In the genomic region with DNA sequence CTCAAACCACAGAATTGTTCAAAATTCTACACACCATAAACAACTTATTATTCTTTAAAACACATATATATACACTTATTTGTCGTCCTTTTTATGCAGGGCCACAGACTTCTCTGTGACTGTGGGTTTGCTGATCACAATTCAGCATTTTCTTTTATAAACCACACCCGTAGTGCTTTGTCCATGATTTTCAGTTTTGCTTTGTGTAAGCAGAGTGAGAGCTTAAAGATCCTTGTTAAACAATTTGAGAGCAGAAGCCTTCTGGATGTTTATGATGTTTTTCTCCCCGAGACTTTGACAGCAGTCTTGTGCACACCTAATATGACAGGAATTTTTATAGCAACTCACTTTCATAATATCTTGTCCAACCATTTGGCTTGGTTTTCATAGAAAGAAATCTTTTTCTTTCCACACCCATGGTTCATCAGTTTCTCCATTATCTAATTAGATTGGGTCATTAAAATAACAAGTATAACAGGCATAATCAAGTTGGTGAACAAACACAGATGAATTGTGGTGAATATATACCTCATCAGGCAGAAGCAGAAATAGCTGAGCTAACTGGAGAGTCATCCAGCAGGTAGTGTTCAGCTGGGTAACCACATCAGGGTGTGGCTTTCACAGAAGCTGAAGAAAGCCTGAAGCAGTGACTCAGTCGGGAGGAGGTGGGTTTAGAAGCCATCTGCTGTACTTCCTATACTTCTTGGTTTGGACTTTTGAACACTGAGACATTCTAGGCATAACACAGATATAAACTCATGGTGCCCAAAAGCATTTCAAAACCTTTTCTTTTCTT, we compare ENCODE assay signal across 8 cellular contexts. TPM values are rescaled to one million over a fixed set of nuclear protein-coding genes. Genes with fewer than 3 reads are reported as not detected.
A peak's percentile ranks its signal among the peaks of the same experiment; 100 is the strongest.
DNase-seq lines count a peak whose midpoint lies in the region; ATAC-seq and TF ChIP-seq lines count a peak whose summit lies in the region.

No MANE protein-coding gene starts in this region.

- no peaks in the 10 kb centered on the region for H3K9me3 Mint-ChIP-seq in naive thymus-derived CD8-positive, alpha-beta T cell

- peak overlapping the region; percentile 4 for H2AFZ ChIP-seq in MM.1S (ENCODE audit: low read length)

- H3K27ac Mint-ChIP-seq in naive thymus-derived CD8-positive, alpha-beta T cell: peak overlapping the region; percentile 38 to 88 (median 78)

- peaks cover 20% of the 10 kb centered on the region for H3F3A ChIP-seq in MM.1S (ENCODE audit: insufficient read depth, low read length)

- H4K20me1 ChIP-seq in MM.1S (ENCODE audit: insufficient read depth, low read length): no peaks in the 10 kb centered on the region

- H3K4me2 ChIP-seq in MM.1S (ENCODE audit: low read depth, low read length): peak overlapping the region; percentile 67

- 0 out of 2 replicates have a peak, but pooled peaks cover 7% of the 10 kb centered on the region for H3K36me3 ChIP-seq in MM.1S (replicated peaks; ENCODE audit: insufficient read depth, low read length)

- H3K27me3 ChIP-seq in MM.1S (replicated peaks; ENCODE audit: insufficient read depth, low read length): no peaks in the 10 kb centered on the region

- peak overlapping the region; percentile 42 for H3K9ac ChIP-seq in MM.1S (ENCODE audit: low read length)

- TF ChIP-seq CTCF in GM10248 (IDR thresholded peaks at IDR 0.05; ENCODE audit: control extremely low read depth, extremely low read depth, low read depth, missing control alignments) (no peak), MM.1S (IDR thresholded peaks at IDR 0.05; ENCODE audit: low read length) (no peak)

- H3K9me3 ChIP-seq in MM.1S (replicated peaks; ENCODE audit: insufficient read depth, low read length): no peaks in the 10 kb centered on the region

- DNase-seq in GM10248 (ENCODE audit: extremely low spot score) (peak; percentile 26), MM.1S (peak; percentile 92), activated T-helper 1 cell treated with Interleukin-2 at 50 U/mL for 16 hours (ENCODE audit: low read depth) (peak; percentile 52), NCI-H187 (lab: John Stamatoyannopoulos, UW) (no peak), NCI-H2081 (lab: John Stamatoyannopoulos, UW) (no peak), SKM-1 (lab: John Stamatoyannopoulos, UW; ENCODE audit: unreplicated experiment) (no peak), SHP77 treated with DMSO at 0.1 percent for 48 hours (lab: John Stamatoyannopoulos, UW) (no peak)
- DNase-seq in naive thymus-derived CD8-positive, alpha-beta T cell: peak in 9 of 10 donors; percentile 17 to 73 (median 47)

- peaks cover 21% of the 10 kb centered on the region for H3K4me1 ChIP-seq in MM.1S (ENCODE audit: low read length)

- peak overlapping the region in 2 of 10 donors; percentile 5 to 8 for H3K4me3 Mint-ChIP-seq in naive thymus-derived CD8-positive, alpha-beta T cell

- H3K4me1 Mint-ChIP-seq in naive thymus-derived CD8-positive, alpha-beta T cell: peaks cover 5 to 27% (median 25%) of the 10 kb centered on the region in 4 donors

- peak overlapping the region; percentile 32 for H3K4me3 ChIP-seq in MM.1S (ENCODE audit: low read length)

- H3K36me3 Mint-ChIP-seq in naive thymus-derived CD8-positive, alpha-beta T cell: peaks cover 0 to 84% (median 35%) of the 10 kb centered on the region in 3 donors

- no peaks in the 10 kb centered on the region for H3K79me2 ChIP-seq in MM.1S (ENCODE audit: low read length)

- CTCF ChIA-PET in GM10248 (lab: Yijun Ruan, JAX): interaction anchor here (0.8 to 2.5 kb wide), 2 partner anchors 9 to 40 kb away, joined by 3 to 14 read pairs; no protein-coding TSS in a partner anchor

- peak; percentile 98 to 99 for ATAC-seq in naive thymus-derived CD8-positive, alpha-beta T cell

- POLR2A ChIA-PET in GM10248 (lab: Yijun Ruan, JAX): no interaction called here
- POLR2A ChIA-PET in naive thymus-derived CD8-positive, alpha-beta T cell (lab: Charles Lee): no interaction called here

- no peaks in the 10 kb centered on the region for H3K9me2 ChIP-seq in MM.1S (replicated peaks; ENCODE audit: insufficient read depth, low read length)

- no peaks in the 10 kb centered on the region for H3K27me3 Mint-ChIP-seq in naive thymus-derived CD8-positive, alpha-beta T cell

- peak overlapping the region; percentile 79 for H3K27ac ChIP-seq in MM.1S (ENCODE audit: low read length)

RNA-seq across cellular contexts. Expression of a gene that starts 57.1 kb away (rescaled TPM):
- total RNA-seq in naive thymus-derived CD8-positive, alpha-beta T cell: 10 to 100 TPM; 10.1 to 13.0 TPM
- polyA plus RNA-seq in naive thymus-derived CD8-positive, alpha-beta T cell: 10 to 100 TPM in 1 of 3 donors, 1 to 10 TPM in 2; 1.0 to 12.9 (median 5.4) TPM

Comparison
In these comparisons a context has a peak if more than half of its experiments do, and no peak if none do; other contexts are left out.
1. DNase-seq: peak in GM10248 (single experiment), MM.1S (single experiment), activated T-helper 1 cell treated with Interleukin-2 at 50 U/mL for 16 hours (single experiment) and naive thymus-derived CD8-positive, alpha-beta T cell (9 of 10); none in NCI-H187 (0 of 2), NCI-H2081 (0 of 2), SKM-1 (single experiment) and SHP77 treated with DMSO at 0.1 percent for 48 hours (single experiment).